Comparison of ENCODE assay signal across 8 cellular contexts in the genomic region with DNA sequence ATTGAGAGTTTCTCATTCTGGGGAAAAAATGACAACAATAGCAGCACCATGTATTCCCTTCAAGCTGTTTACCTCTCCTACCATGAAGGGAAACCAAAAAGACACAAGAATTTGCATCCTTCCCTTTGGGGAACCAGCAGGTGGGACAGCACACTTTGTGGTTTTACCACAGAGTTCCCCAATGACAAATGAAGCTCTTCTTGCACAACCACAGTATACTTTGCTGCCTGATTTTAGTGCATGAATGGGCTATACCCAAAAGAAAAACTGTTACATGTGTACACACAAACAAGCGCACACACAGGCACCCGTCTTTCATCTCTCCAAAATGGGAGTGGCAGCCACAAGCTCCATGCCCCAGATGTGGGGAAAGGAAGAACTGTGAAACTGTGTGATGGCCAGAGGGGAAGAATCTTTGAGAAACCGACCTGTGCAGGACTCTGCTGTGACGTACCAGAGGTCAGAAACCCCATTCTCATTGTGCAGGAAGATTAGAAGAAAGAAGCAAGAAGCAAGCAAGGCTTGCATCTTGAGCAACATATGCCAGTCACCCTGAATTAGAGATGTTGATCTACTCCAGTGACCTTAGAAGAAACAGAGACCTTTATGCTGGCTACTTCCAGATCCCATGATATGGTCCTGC. TPM values are rescaled to one million over a fixed set of nuclear protein-coding genes. Genes with fewer than 3 reads are reported as not detected.
A peak's percentile ranks its signal among the peaks of the same experiment; 100 is the strongest.
DNase-seq lines count a peak whose midpoint lies in the region; ATAC-seq and TF ChIP-seq lines count a peak whose summit lies in the region.

No MANE protein-coding gene starts in this region.

- peak; percentile 17 for DNase-seq in SKM-1 (lab: John Stamatoyannopoulos, UW; ENCODE audit: unreplicated experiment)
- peak; percentile 60 for DNase-seq in stimulated activated CD4-positive, alpha-beta T cell treated with anti-CD3 and anti-CD28 coated beads, Interleukin-1b, Interleukin-23, amount 100 ng/mL, for 48 hours
- no peak for DNase-seq in osteocyte (ENCODE audit: extremely low spot score, unreplicated experiment)
- no peak for DNase-seq in RWPE1 (ENCODE audit: low spot score)
- DNase-seq in DMS79 (lab: John Stamatoyannopoulos, UW): no peak
- no peak for DNase-seq in CD8-positive, alpha-beta memory T cell

- no peaks in the 10 kb centered on the region for H3K27me3 Mint-ChIP-seq in osteocyte (ENCODE audit: unreplicated experiment)
- H3K27me3 Mint-ChIP-seq in CD8-positive, alpha-beta memory T cell: peaks cover 9 to 14% of the 10 kb centered on the region in 2 donors

- H3K27me3 ChIP-seq in CD8-positive, alpha-beta memory T cell (ENCODE audit: insufficient read depth, low read length, poor library complexity, severe bottlenecking): no peaks in the 10 kb centered on the region

- no peak for TF ChIP-seq CTCF in osteocyte (IDR thresholded peaks at IDR 0.05)
- no peak for TF ChIP-seq CTCF in RWPE1 (conservative IDR thresholded peaks at IDR 0.05; ENCODE audit: low read depth)

- peaks cover 18% of the 10 kb centered on the region for H3K4me1 Mint-ChIP-seq in osteocyte (ENCODE audit: unreplicated experiment)
- H3K4me1 Mint-ChIP-seq in CD8-positive, alpha-beta memory T cell: peaks cover 15 to 47% (median 41%) of the 10 kb centered on the region in 3 donors

- H3K27ac ChIP-seq in RWPE1: no peak overlapping the region
- H3K27ac ChIP-seq in CD8-positive, alpha-beta memory T cell (ENCODE audit: low read depth, low read length): no peak overlapping the region

- H3K36me3 ChIP-seq in CD8-positive, alpha-beta memory T cell (ENCODE audit: insufficient read depth, low read length): no peaks in the 10 kb centered on the region

- no peaks in the 10 kb centered on the region for H3K36me3 Mint-ChIP-seq in osteocyte (ENCODE audit: unreplicated experiment)
- H3K36me3 Mint-ChIP-seq in CD8-positive, alpha-beta memory T cell: peaks cover 0 to 4% (median 0%) of the 10 kb centered on the region in 3 donors

- peak; percentile 69 for ATAC-seq in GM19043 (IDR thresholded peaks at IDR 0.05; ENCODE audit: low read depth, unreplicated experiment)
- ATAC-seq in HG02973 (IDR thresholded peaks at IDR 0.05; ENCODE audit: unreplicated experiment): peak; percentile 62

- H3K9me3 Mint-ChIP-seq in osteocyte (ENCODE audit: unreplicated experiment): no peaks in the 10 kb centered on the region
- peaks cover 0 to 4% (median under 1%) of the 10 kb centered on the region in 5 donors for H3K9me3 Mint-ChIP-seq in CD8-positive, alpha-beta memory T cell

- CTCF ChIA-PET in RWPE1 (lab: Yijun Ruan, JAX): interaction anchor here (0.6 kb wide), 1 partner anchor 17 kb away, joined by 4 read pairs; no protein-coding TSS in a partner anchor
- CTCF ChIA-PET in CD8-positive, alpha-beta memory T cell (lab: Charles Lee): interaction anchor here (1.4 to 1.7 kb wide), 2 partner anchors 96 to 145 kb away, joined by 3 to 8 read pairs; no protein-coding TSS in a partner anchor

- POLR2A ChIA-PET in RWPE1 (lab: Yijun Ruan, JAX; ENCODE audit: low non-redundant PET): no interaction called here
- POLR2A ChIA-PET in CD8-positive, alpha-beta memory T cell (lab: Charles Lee): no interaction called here

- peaks cover 5% of the 10 kb centered on the region for H3K4me1 ChIP-seq in CD8-positive, alpha-beta memory T cell (ENCODE audit: insufficient read depth, low read length)

- no peak overlapping the region for H3K27ac Mint-ChIP-seq in osteocyte (ENCODE audit: unreplicated experiment)
- H3K27ac Mint-ChIP-seq in CD8-positive, alpha-beta memory T cell: peak overlapping the region in 3 of 8 donors; percentile 0 to 83 (median 5)

- no peak overlapping the region for H3K4me3 ChIP-seq in CD8-positive, alpha-beta memory T cell (ENCODE audit: low read length)

- H3K9me3 ChIP-seq in CD8-positive, alpha-beta memory T cell (ENCODE audit: low read length): no peaks in the 10 kb centered on the region

- H3K4me3 Mint-ChIP-seq in osteocyte (ENCODE audit: unreplicated experiment): no peak overlapping the region
- H3K4me3 Mint-ChIP-seq in CD8-positive, alpha-beta memory T cell: peak overlapping the region in 1 of 7 donors; percentile 3

RNA-seq across cellular contexts. Expression of gene MAML3, which starts 2.7 kb away (rescaled TPM):
- total RNA-seq in osteocyte: 8.0 and 8.2 TPM in 2 replicates
- total RNA-seq in CD8-positive, alpha-beta memory T cell: under 1 TPM; 0.44 to 0.57 TPM
- polyA plus RNA-seq in CD8-positive, alpha-beta memory T cell: 0.52 TPM

Comparison
In these comparisons a context has a peak if more than half of its experiments do, and no peak if none do; other contexts are left out.
1. DNase-seq: peak in SKM-1 (single experiment) and stimulated activated CD4-positive, alpha-beta T cell treated with anti-CD3 and anti-CD28 coated beads, Interleukin-1b, Interleukin-23, amount 100 ng/mL, for 48 hours (single experiment); none in osteocyte (single experiment), RWPE1 (single experiment), DMS79 (single experiment) and CD8-positive, alpha-beta memory T cell (0 of 5).